ENCODE assay signal across 28 cellular contexts in the genomic region with DNA sequence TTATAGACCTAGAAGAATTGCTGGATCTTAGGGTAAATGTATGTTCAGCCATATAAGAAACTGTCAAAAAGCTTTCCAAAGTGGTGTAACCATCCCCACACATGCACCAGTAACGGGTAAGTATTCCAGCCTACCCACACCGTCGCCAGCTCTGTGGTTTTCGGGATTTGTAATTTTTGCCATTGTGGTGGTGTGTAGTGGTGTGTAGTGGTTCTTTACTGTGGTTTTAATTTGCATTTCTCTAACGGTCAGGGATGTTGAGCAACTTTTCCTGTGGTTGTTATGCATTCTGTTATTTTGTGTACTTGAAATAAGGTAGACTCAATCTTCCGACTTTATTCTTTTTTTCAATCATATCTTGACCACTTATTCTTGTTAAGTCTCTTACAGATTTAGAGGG.
"Had no signal": no experiment of that assay in that cellular context is flagged by ENCODE, and none has a peak within 500 bp of the region (broad histone marks: within the 10 kb centered on the region; RNA-seq: fewer than 3 reads in every experiment).

No MANE protein-coding gene starts in this region.

- H3K4me1 ChIP-seq: ascending aorta, body of pancreas, SJSA1 had no signal

- H3K36me3 ChIP-seq: ascending aorta, SJSA1 had no signal

- H3K4me3 Mint-ChIP-seq: activated CD8-positive, alpha-beta T cell treated with anti-CD3 and anti-CD28 coated beads for 36 hours; activated naive CD4-positive, alpha-beta T cell treated with anti-CD3 and anti-CD28 coated beads, Interleukin-2, amount 50 U/mL, for 24 hours; activated naive CD8-positive, alpha-beta T cell treated with anti-CD3 and anti-CD28 coated beads, Interleukin-2, amount 50 U/mL, for 24 hours; activated T-cell treated with anti-CD3 and anti-CD28 coated beads, Interleukin-2, amount 50 U/mL, for 72 hours; T-cell had no signal

- H3K9me3 ChIP-seq: body of pancreas had no signal

- H3K27ac Mint-ChIP-seq: activated CD8-positive, alpha-beta T cell treated with anti-CD3 and anti-CD28 coated beads for 36 hours; activated naive CD4-positive, alpha-beta T cell treated with anti-CD3 and anti-CD28 coated beads, Interleukin-2, amount 50 U/mL, for 24 hours; activated naive CD8-positive, alpha-beta T cell treated with anti-CD3 and anti-CD28 coated beads, Interleukin-2, amount 50 U/mL, for 24 hours; activated T-cell treated with anti-CD3 and anti-CD28 coated beads, Interleukin-2, amount 50 U/mL, for 72 hours; activated T-helper 2 cell treated with anti-CD3 and anti-CD28 coated beads, Interferon-gamma antibody, Interleukin-2, Interleukin-4, amounts not matched to agents 10 μg/mL and 5 μg/mL and 100 μg/mL, durations not matched to agents 14 hours and 24 hours and 36 hours; T-cell had no signal

- DNase-seq: activated CD4-positive, CD25-positive, alpha-beta regulatory T cell; activated CD8-positive, alpha-beta memory T cell treated with anti-CD3 and anti-CD28 coated beads, Interleukin-2, amount 50 U/mL, for 4 hours; activated CD8-positive, alpha-beta T cell treated with anti-CD3 and anti-CD28 coated beads for 36 hours; activated naive CD4-positive, alpha-beta T cell; activated naive CD8-positive, alpha-beta T cell treated with anti-CD3 and anti-CD28 coated beads, Interleukin-2, amount 50 U/mL, for 24 hours; activated T-cell treated with anti-CD3 and anti-CD28 coated beads, Interleukin-2, amount 50 U/mL, for 72 hours; amniotic stem cell; body of pancreas; NCI-H1092; NCI-H1417; NCI-H1930; NCI-H2107; NCI-H2171 treated with DMSO at 0.1 percent for 48 hours; NCI-H226; NCI-H526 treated with DMSO at 0.1 percent for 48 hours; NCI-H82; NK-92 treated with Interleukin-12 subunit alpha and Interleukin-12 subunit beta, amount 100 ng/mL, for 24 hours; PC-3; SHP77; T-cell; T-helper 2 cell; T1000 had no signal

- H3K4me3 ChIP-seq: ascending aorta, body of pancreas, SJSA1 had no signal

- H3K27me3 Mint-ChIP-seq: activated CD8-positive, alpha-beta T cell treated with anti-CD3 and anti-CD28 coated beads for 36 hours had no signal

- H3K27ac ChIP-seq: ascending aorta, body of pancreas, KMS-11, SJSA1, VCaP had no signal

- H3K27me3 ChIP-seq: ascending aorta, body of pancreas, SJSA1 had no signal

- H3K4me1 Mint-ChIP-seq: activated naive CD4-positive, alpha-beta T cell treated with anti-CD3 and anti-CD28 coated beads, Interleukin-2, amount 50 U/mL, for 24 hours; activated naive CD8-positive, alpha-beta T cell treated with anti-CD3 and anti-CD28 coated beads, Interleukin-2, amount 50 U/mL, for 24 hours; T-cell had no signal

- H3K4me2 ChIP-seq: KMS-11 had no signal

- H3K36me3 Mint-ChIP-seq: activated naive CD4-positive, alpha-beta T cell treated with anti-CD3 and anti-CD28 coated beads, Interleukin-2, amount 50 U/mL, for 24 hours; T-cell had no signal
